In the genomic region with DNA sequence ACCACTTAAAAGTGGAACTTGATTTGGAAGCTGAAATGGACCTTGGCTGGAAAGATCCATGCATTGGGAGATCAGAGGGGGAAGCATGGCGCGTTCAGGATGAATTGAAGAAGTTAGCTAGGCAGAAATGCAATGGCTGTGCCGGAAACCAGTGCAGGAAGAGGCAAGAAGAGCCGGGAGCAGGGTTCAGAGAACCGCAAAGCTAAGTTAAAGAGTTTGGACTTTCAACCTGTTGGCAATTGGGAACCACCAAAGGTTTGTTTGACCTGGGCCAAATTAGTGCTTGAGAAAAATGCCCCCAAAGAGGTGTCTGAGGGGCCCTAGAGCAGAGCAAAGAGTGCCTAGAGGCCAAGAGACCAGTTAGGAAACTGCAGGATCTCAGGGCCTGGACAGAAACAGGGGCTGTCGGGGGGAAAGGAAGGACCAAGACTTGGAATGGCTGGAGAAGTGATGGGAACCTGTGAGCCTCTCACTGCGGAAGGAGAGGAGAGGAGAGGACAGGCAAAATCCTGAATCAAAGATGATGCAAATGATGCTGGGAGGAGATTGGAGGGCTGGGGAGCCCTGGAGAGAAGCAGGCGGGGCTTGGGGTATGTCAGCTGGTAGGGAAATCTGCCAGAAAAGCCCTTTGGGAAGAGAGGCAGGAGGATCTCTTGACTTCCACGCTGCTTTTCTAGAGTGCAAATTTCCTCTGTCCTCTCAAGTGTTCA, we compare ENCODE assay signal across 15 cellular contexts. TPM values are rescaled to one million over a fixed set of nuclear protein-coding genes. Genes with fewer than 3 reads are reported as not detected.
DNase-seq lines count a peak whose midpoint lies in the region; ATAC-seq and TF ChIP-seq lines count a peak whose summit lies in the region.
"Had no signal": no experiment of that assay in that cellular context is flagged by ENCODE, and none has a peak within 500 bp of the region (broad histone marks: within the 10 kb centered on the region; RNA-seq: fewer than 3 reads in every experiment).

No MANE protein-coding gene starts in this region.

- intact Hi-C loops in aorta (cut with DNase I), result no loop called here

- no peak for ATAC-seq in stimulated activated naive B cell treated with anti-CD40 and anti-IgM and Interleukin-4, amounts not matched to agents 10 μg/mL and 1 μg/mL and 100 μg/mL, for 72 hours (replicated peaks)
- ATAC-seq in HG02623 (IDR thresholded peaks at IDR 0.05; ENCODE audit: unreplicated experiment), result no peak
- no peak for ATAC-seq in GM21723 (IDR thresholded peaks at IDR 0.05; ENCODE audit: unreplicated experiment)
- no peak for ATAC-seq in aorta (ENCODE audit: low FRiP score)

- DNase-seq in NCI-H82 (lab: John Stamatoyannopoulos, UW), result peak; percentile 6
- DNase-seq in NCI-H82 treated with DMSO at 0.1 percent for 48 hours (lab: John Stamatoyannopoulos, UW; ENCODE audit: unreplicated experiment), result no peak
- DNase-seq in NCI-H2107 (lab: John Stamatoyannopoulos, UW), result peak; percentile 19
- DNase-seq in chondrocyte (ENCODE audit: low spot score), result peak; percentile 25
- no peak for DNase-seq in stimulated activated naive B cell treated with anti-CD40 and anti-IgM and Interleukin-4, amounts not matched to agents 10 μg/mL and 1 μg/mL and 100 μg/mL, for 72 hours
- DNase-seq in aorta, result no peak
- DNase-seq: Calu3; CD4-positive, CD25-positive, alpha-beta regulatory T cell; DMS79 treated with DMSO at 0.1 percent for 48 hours; MV-4-11; NCI-H1417 treated with DMSO at 0.1 percent for 48 hours; SW 1271 had no signal

- no peak overlapping the region for H3K27ac ChIP-seq in aorta (ENCODE audit: low read depth in 1 of 2, low read length in 2 of 2)
- H3K27ac ChIP-seq: SJSA1 had no signal

- TF ChIP-seq CTCF in chondrocyte (IDR thresholded peaks at IDR 0.05), result no peak

- H3K27ac Mint-ChIP-seq in chondrocyte (ENCODE audit: unreplicated experiment), result no peak overlapping the region
- peak overlapping the region; percentile 47 for H3K27ac Mint-ChIP-seq in stimulated activated naive B cell treated with anti-CD40 and anti-IgM and Interleukin-4, amounts not matched to agents 10 μg/mL and 1 μg/mL and 100 μg/mL, for 72 hours

- H3K4me3 Mint-ChIP-seq in chondrocyte (ENCODE audit: unreplicated experiment), result no peak overlapping the region
- no peak overlapping the region for H3K4me3 Mint-ChIP-seq in stimulated activated naive B cell treated with anti-CD40 and anti-IgM and Interleukin-4, amounts not matched to agents 10 μg/mL and 1 μg/mL and 100 μg/mL, for 72 hours
- H3K4me3 Mint-ChIP-seq: CD4-positive, CD25-positive, alpha-beta regulatory T cell had no signal

- H3K4me1 ChIP-seq in aorta (ENCODE audit: control insufficient read depth in 1 of 2, insufficient read depth in 2 of 2, low read length in 2 of 2), result no peaks in the 10 kb centered on the region
- H3K4me1 ChIP-seq: SJSA1 had no signal

- H3K36me3 ChIP-seq in aorta (ENCODE audit: control insufficient read depth in 1 of 2, insufficient read depth in 2 of 2, low read length in 1 of 2), result no peaks in the 10 kb centered on the region
- H3K36me3 ChIP-seq: SJSA1 had no signal

- H3K27me3 ChIP-seq in aorta (ENCODE audit: control insufficient read depth in 1 of 2, insufficient read depth in 2 of 2, low read length in 1 of 2), result no peaks in the 10 kb centered on the region

- no peaks in the 10 kb centered on the region for H3K9me3 Mint-ChIP-seq in chondrocyte (ENCODE audit: low read depth)
- peaks cover 6 to 7% of the 10 kb centered on the region in 2 donors for H3K9me3 Mint-ChIP-seq in stimulated activated naive B cell treated with anti-CD40 and anti-IgM and Interleukin-4, amounts not matched to agents 10 μg/mL and 1 μg/mL and 100 μg/mL, for 72 hours

- H3K4me1 Mint-ChIP-seq in chondrocyte (ENCODE audit: low read depth), result no peaks in the 10 kb centered on the region
- no peaks in the 10 kb centered on the region for H3K4me1 Mint-ChIP-seq in stimulated activated naive B cell treated with anti-CD40 and anti-IgM and Interleukin-4, amounts not matched to agents 10 μg/mL and 1 μg/mL and 100 μg/mL, for 72 hours
- H3K4me1 Mint-ChIP-seq: CD4-positive, CD25-positive, alpha-beta regulatory T cell had no signal

- 92% methylated on average over 9 of the region's 9 CpGs for WGBS in aorta, 2 donors

- H3K4me3 ChIP-seq in aorta (ENCODE audit: low read length in 2 of 2), result no peak overlapping the region
- H3K4me3 ChIP-seq: SJSA1 had no signal

- no peaks in the 10 kb centered on the region for H3K9me3 ChIP-seq in aorta (ENCODE audit: control insufficient read depth, low read length)
- H3K9me3 ChIP-seq: SJSA1 had no signal

- peaks cover 1% of the 10 kb centered on the region for H3K36me3 Mint-ChIP-seq in chondrocyte (ENCODE audit: low read depth)
- no peaks in the 10 kb centered on the region for H3K36me3 Mint-ChIP-seq in stimulated activated naive B cell treated with anti-CD40 and anti-IgM and Interleukin-4, amounts not matched to agents 10 μg/mL and 1 μg/mL and 100 μg/mL, for 72 hours
- H3K36me3 Mint-ChIP-seq: CD4-positive, CD25-positive, alpha-beta regulatory T cell had no signal

- H3K27me3 Mint-ChIP-seq in chondrocyte (ENCODE audit: low read depth), result peaks cover 21% of the 10 kb centered on the region
- no peaks in the 10 kb centered on the region for H3K27me3 Mint-ChIP-seq in stimulated activated naive B cell treated with anti-CD40 and anti-IgM and Interleukin-4, amounts not matched to agents 10 μg/mL and 1 μg/mL and 100 μg/mL, for 72 hours

RNA-seq across cellular contexts. Expression of a gene that starts 49.3 kb away (rescaled TPM):
- total RNA-seq in chondrocyte (11.0 to 24.0 TPM (median 21.9 TPM) in 3 replicates), aorta (10 to 100 TPM; 10.3 to 16.0 TPM)
- 1 to 10 TPM in 1 of 2 donors, not detected in 1; 3.3 TPM for polyA plus RNA-seq in aorta

Comparison
In these comparisons a context has a peak if more than half of its experiments do, and no peak if none do; other contexts are left out.
1. DNase-seq: peak in NCI-H82 (single experiment), NCI-H2107 (single experiment) and chondrocyte (single experiment); none in NCI-H82 treated with DMSO at 0.1 percent for 48 hours (single experiment), stimulated activated naive B cell treated with anti-CD40 and anti-IgM and Interleukin-4, amounts not matched to agents 10 μg/mL and 1 μg/mL and 100 μg/mL, for 72 hours (single experiment) and aorta (0 of 2).